ENCODE assay signal across 19 cellular contexts in genomic region chr9:17509151-17509550, GRCh38.
DNase-seq lines count a peak whose midpoint lies in the region; ATAC-seq lines count a peak whose summit lies in the region.
"Had no signal": no experiment of that assay in that cellular context is flagged by ENCODE, and none has a peak within 500 bp of the region (broad histone marks: within the 10 kb centered on the region; RNA-seq: fewer than 3 reads in every experiment).

No MANE protein-coding gene starts in this region.

- DNase-seq in DMS 273 (lab: John Stamatoyannopoulos, UW; ENCODE audit: unreplicated experiment) (peak; percentile 4), DMS 273 treated with DMSO at 0.1 percent for 48 hours (lab: John Stamatoyannopoulos, UW) (no peak), NCI-H2029 (lab: John Stamatoyannopoulos, UW) (peak; percentile 58), NCI-H69 (lab: John Stamatoyannopoulos, UW) (peak; percentile 96), cerebellum (ENCODE audit: low spot score) (peak; percentile 58), NCI-H1417 treated with DMSO at 0.1 percent for 48 hours (lab: John Stamatoyannopoulos, UW) (no peak), hepatic stellate cell (ENCODE audit: low spot score) (no peak), Right ventricle myocardium superior (no peak)
- DNase-seq: Calu3; CD8-positive, alpha-beta memory T cell; GDM1; KBM-7; MV-4-11; NCI-H1694 treated with DMSO at 0.1 percent for 48 hours; NCI-H524; SHP77 treated with DMSO at 0.1 percent for 48 hours; T-helper 1 cell had no signal

- intact Hi-C loops in Right ventricle myocardium superior (cut with DNase I): no loop called here

- ATAC-seq in Right ventricle myocardium superior (ENCODE audit: poor library complexity): no peak
- ATAC-seq: GM12878, Panc1 had no signal

Comparison
In these comparisons a context has a peak if more than half of its experiments do, and no peak if none do; other contexts are left out.
1. DNase-seq: peak in DMS 273 (single experiment), NCI-H2029 (single experiment), NCI-H69 (single experiment) and cerebellum (single experiment); none in DMS 273 treated with DMSO at 0.1 percent for 48 hours (single experiment), NCI-H1417 treated with DMSO at 0.1 percent for 48 hours (single experiment), hepatic stellate cell (single experiment) and Right ventricle myocardium superior (single experiment).